ENCODE assay signal across 11 cellular contexts in genomic region chr2:63875758-63876710, GRCh38. TPM values are rescaled to one million over a fixed set of nuclear protein-coding genes. Genes with fewer than 3 reads are reported as not detected.
A peak's percentile ranks its signal among the peaks of the same experiment; 100 is the strongest.
DNase-seq lines count a peak whose midpoint lies in the region; ATAC-seq and TF ChIP-seq lines count a peak whose summit lies in the region.
"Had no signal": no experiment of that assay in that cellular context is flagged by ENCODE, and none has a peak within 500 bp of the region (broad histone marks: within the 10 kb centered on the region; RNA-seq: fewer than 3 reads in every experiment).

No MANE protein-coding gene starts in this region.

- H3K27me3 ChIP-seq in uterus: no peaks in the 10 kb centered on the region

- no peaks in the 10 kb centered on the region for H3K4me1 ChIP-seq in uterus

- no peak for TF ChIP-seq POLR2A in uterus (IDR thresholded peaks at IDR 0.05)

- no peak overlapping the region for H3K4me3 ChIP-seq in uterus
- H3K4me3 ChIP-seq: A549 had no signal

- intact Hi-C loops in uterus (cut with DNase I; ENCODE audit: low total_unique reads): no loop called here

- H3K36me3 ChIP-seq in uterus: no peaks in the 10 kb centered on the region

- peak overlapping the region; percentile 22 for H3K27ac ChIP-seq in caudate nucleus (ENCODE audit: low read depth, low read length)
- H3K27ac ChIP-seq in temporal lobe (ENCODE audit: low read depth, low read length): peak overlapping the region; percentile 36
- H3K27ac ChIP-seq in uterus: no peak overlapping the region
- H3K27ac ChIP-seq: A549 had no signal

- no peak for TF ChIP-seq CTCF in uterus (IDR thresholded peaks at IDR 0.05)

- ATAC-seq in activated CD4-positive, CD25-positive, alpha-beta regulatory T cell treated with anti-CD3 and anti-CD28 coated beads, Interleukin-2, amount 50 U/mL, for 24 hours: peak; percentile 28 to 36
- peak; percentile 8 for ATAC-seq in left lobe of liver
- ATAC-seq: A549 had no signal

- H3K9me3 ChIP-seq in uterus: no peaks in the 10 kb centered on the region

- no peak for DNase-seq in activated CD4-positive, CD25-positive, alpha-beta regulatory T cell (lab: John Stamatoyannopoulos, UW)
- DNase-seq in caudate nucleus (lab: John Stamatoyannopoulos, UW) (no peak), left lobe of liver (ENCODE audit: low spot score) (no peak), NCI-H2107 treated with DMSO at 0.1 percent for 48 hours (lab: John Stamatoyannopoulos, UW; ENCODE audit: unreplicated experiment) (no peak), uterus (no peak), hepatic stellate cell (ENCODE audit: low spot score) (no peak)
- DNase-seq: Kasumi-1, kidney glomerular epithelial cell had no signal

RNA-seq across cellular contexts. Expression of gene UGP2, which starts 34.3 kb away (rescaled TPM):
- total RNA-seq in left lobe of liver (303 TPM), temporal lobe (85.1 TPM), uterus (100 to 1,000 TPM in 2 of 4 donors, 10 to 100 TPM in 2; 90.7 to 181 (median 106) TPM)

Comparison
In these comparisons a context has a peak if more than half of its experiments do, and no peak if none do; other contexts are left out.
1. H3K27ac ChIP-seq: peak in caudate nucleus (single experiment) and temporal lobe (single experiment); none in uterus (0 of 2).